11 cellular contexts compared by ENCODE assay signal in the genomic region with DNA sequence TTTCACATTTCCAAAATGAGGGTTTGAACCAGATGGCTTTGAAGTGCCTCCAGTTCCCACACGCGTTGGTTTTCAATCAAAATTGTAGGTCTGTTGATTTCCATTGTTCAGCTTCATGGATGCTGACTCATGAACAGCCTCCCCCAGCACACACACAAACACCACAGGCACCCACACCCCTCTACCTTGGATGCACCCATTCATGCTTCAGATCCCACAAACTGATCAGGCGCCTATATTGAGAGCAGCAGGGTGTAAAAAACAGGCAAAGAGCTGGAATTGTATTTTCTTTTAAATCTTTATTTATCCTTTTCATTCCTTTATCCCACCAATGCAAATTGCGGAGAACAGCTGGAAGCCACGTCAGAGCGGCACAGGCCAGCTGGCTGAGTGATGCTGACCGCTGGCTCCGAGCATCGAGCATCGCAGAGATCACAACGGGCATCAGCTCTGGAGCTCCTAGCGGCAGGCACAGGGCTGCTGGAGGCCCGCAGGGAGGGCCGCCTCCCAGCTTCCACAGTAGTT. TPM values are rescaled to one million over a fixed set of nuclear protein-coding genes. Genes with fewer than 3 reads are reported as not detected.
DNase-seq lines count a peak whose midpoint lies in the region; ATAC-seq and TF ChIP-seq lines count a peak whose summit lies in the region.
"Had no signal": no experiment of that assay in that cellular context is flagged by ENCODE, and none has a peak within 500 bp of the region (broad histone marks: within the 10 kb centered on the region; RNA-seq: fewer than 3 reads in every experiment).

No MANE protein-coding gene starts in this region.

- in situ Hi-C loops in transverse colon (cut with MboI; ENCODE audit: low pct_ligation_motif_present in 1 of 4, low pct_unique_long_range_greater_than_20kb in 1 of 4, low sequenced_read_pairs in 3 of 4), result loop anchor here in 1 of 4 donors (25.0 kb wide), 1 partner anchor 705 kb away; no protein-coding TSS in a partner anchor

- intact Hi-C loops in transverse colon (cut with DNase I; ENCODE audit: low total_unique reads), result no loop called here

- H3K27ac ChIP-seq in transverse colon, result no peak overlapping the region
- H3K27ac ChIP-seq: BLaER1 treated with 17β-estradiol and CSF1 and Interleukin-3, amounts not matched to agents 10 nM and 100 nM had no signal

- peaks cover 0 to 20% (median 12%) of the 10 kb centered on the region in 4 donors for H3K4me1 ChIP-seq in transverse colon

- no peaks in the 10 kb centered on the region for H3K27me3 ChIP-seq in transverse colon
- H3K27me3 ChIP-seq: BLaER1 treated with 17β-estradiol and CSF1 and Interleukin-3, amounts not matched to agents 10 nM and 100 nM had no signal

- no peak for TF ChIP-seq POLR2A in transverse colon (IDR thresholded peaks at IDR 0.05)

- H3K36me3 ChIP-seq in transverse colon, result no peaks in the 10 kb centered on the region

- ATAC-seq in T-helper 17 cell, result no peak

- H3K36me3 Mint-ChIP-seq in T-helper 17 cell (ENCODE audit: low read depth), result no peaks in the 10 kb centered on the region

- peak overlapping the region; percentile 95 for H3K27ac Mint-ChIP-seq in T-helper 17 cell

- DNase-seq in activated T-cell treated with anti-CD3 and anti-CD28 coated beads for 4 hours, result peak; percentile 8
- DNase-seq in activated T-cell treated with anti-CD3 and anti-CD28 coated beads, Interleukin-2, amount 50 U/mL, for 48 hours, result no peak
- DNase-seq in T-helper 17 cell, result no peak
- peak; percentile 53 for DNase-seq in fibroblast of mammary gland (ENCODE audit: low read depth)
- DNase-seq in retina, result peak; percentile 33
- no peak for DNase-seq in transverse colon
- no peak for DNase-seq in activated CD4-positive, CD25-positive, alpha-beta regulatory T cell (lab: John Stamatoyannopoulos, UW)
- no peak for DNase-seq in stimulated activated naive CD4-positive, alpha-beta T cell (lab: John Stamatoyannopoulos, UW)
- DNase-seq: GOT3; NK-92 treated with Interleukin-12 subunit alpha and Interleukin-12 subunit beta, amount 100 ng/mL, for 24 hours had no signal

- H3K9me3 ChIP-seq in T-helper 17 cell (ENCODE audit: control insufficient read depth, low read length, poor library complexity, severe bottlenecking) (no peaks in the 10 kb centered on the region), transverse colon (no peaks in the 10 kb centered on the region)
- H3K9me3 ChIP-seq: BLaER1 treated with 17β-estradiol and CSF1 and Interleukin-3, amounts not matched to agents 10 nM and 100 nM had no signal

- no peaks in the 10 kb centered on the region for H3K27me3 Mint-ChIP-seq in T-helper 17 cell

- TF ChIP-seq CTCF in fibroblast of mammary gland (conservative IDR thresholded peaks at IDR 0.05; ENCODE audit: control insufficient read depth, insufficient read depth, low read depth, low read length) (no peak), transverse colon (IDR thresholded peaks at IDR 0.05) (no peak)

- TF ChIP-seq EP300 in transverse colon (IDR thresholded peaks at IDR 0.05; ENCODE audit: low read depth), result no peak

- WGBS in transverse colon (ENCODE audit: low coverage in 1 of 2), 2 donors, result 76 to 81% methylated on average over 8 to 14 of the region's 14 CpGs

- H3K4me1 Mint-ChIP-seq in T-helper 17 cell, result peaks cover 32% of the 10 kb centered on the region

- H3K4me3 ChIP-seq in fibroblast of mammary gland (ENCODE audit: control insufficient read depth, low read depth, low read length) (no peak overlapping the region), transverse colon (no peak overlapping the region)
- H3K4me3 ChIP-seq: BLaER1 treated with 17β-estradiol and CSF1 and Interleukin-3, amounts not matched to agents 10 nM and 100 nM had no signal

- H3K4me3 Mint-ChIP-seq in T-helper 17 cell, result no peak overlapping the region

RNA-seq across cellular contexts. Expression of gene TBC1D7, which starts 29.3 kb away (rescaled TPM):
- total RNA-seq in T-helper 17 cell (10 to 100 TPM in 1 of 2 donors, 1 to 10 TPM in 1; 9.1 to 12.4 TPM), transverse colon (10 to 100 TPM; 10.5 to 39.8 (median 15.0) TPM)

Comparison
In these comparisons a context has a peak if more than half of its experiments do, and no peak if none do; other contexts are left out.
1. DNase-seq: peak in activated T-cell treated with anti-CD3 and anti-CD28 coated beads for 4 hours (single experiment), fibroblast of mammary gland (single experiment) and retina (single experiment); none in activated T-cell treated with anti-CD3 and anti-CD28 coated beads, Interleukin-2, amount 50 U/mL, for 48 hours (0 of 2), T-helper 17 cell (0 of 3), transverse colon (single experiment), activated CD4-positive, CD25-positive, alpha-beta regulatory T cell (0 of 4) and stimulated activated naive CD4-positive, alpha-beta T cell (0 of 6).